23 cellular contexts compared by ENCODE assay signal in the genomic region with DNA sequence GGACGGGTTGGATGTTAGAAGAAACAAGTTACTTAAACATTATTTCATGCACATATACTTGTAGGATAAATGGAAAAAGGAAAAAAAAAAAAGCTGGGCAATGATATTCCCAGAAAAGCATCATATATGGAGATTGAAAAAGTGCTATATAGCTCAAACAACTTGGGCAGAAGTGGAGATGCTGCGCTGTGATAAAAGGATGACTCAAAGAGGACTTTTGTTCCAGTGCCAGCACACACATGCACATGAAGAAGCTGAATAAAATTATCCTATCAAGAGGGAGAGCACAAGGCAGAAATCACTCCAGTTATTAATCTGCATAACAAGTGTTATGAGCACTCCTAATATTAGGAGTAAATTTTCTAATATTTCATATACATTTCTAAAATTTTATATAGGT. TPM values are rescaled to one million over a fixed set of nuclear protein-coding genes. Genes with fewer than 3 reads are reported as not detected.
DNase-seq lines count a peak whose midpoint lies in the region; ATAC-seq and TF ChIP-seq lines count a peak whose summit lies in the region.
"Had no signal": no experiment of that assay in that cellular context is flagged by ENCODE, and none has a peak within 500 bp of the region (broad histone marks: within the 10 kb centered on the region; RNA-seq: fewer than 3 reads in every experiment).

No MANE protein-coding gene starts in this region.

- H2AFZ ChIP-seq in PC-3 (ENCODE audit: low read length): no peak overlapping the region

- H3K4me3 ChIP-seq in PC-3 (ENCODE audit: low read length): no peak overlapping the region
- H3K4me3 ChIP-seq in dorsolateral prefrontal cortex: peak overlapping the region in 2 of 59 donors; percentile 15 to 21

- intact Hi-C loops in PC-3 (cut with micrococcal nuclease) (no loop called here), dorsolateral prefrontal cortex (cut with DNase I) (no loop called here)

- TF ChIP-seq CTCF in PC-3 (conservative IDR thresholded peaks at IDR 0.05; ENCODE audit: low read depth, low read length) (no peak), dorsolateral prefrontal cortex (IDR thresholded peaks at IDR 0.05 in 54 of 56, conservative IDR thresholded peaks at IDR 0.05 in 2 of 56; ENCODE audit: low read depth in 1 of 56, partially characterized antibody in 56 of 56) (no peak)

- ATAC-seq in PC-3 (no peak), GM21529 (IDR thresholded peaks at IDR 0.05; ENCODE audit: unreplicated experiment) (no peak), GM21576 (IDR thresholded peaks at IDR 0.05; ENCODE audit: unreplicated experiment) (no peak)
- ATAC-seq: left lobe of liver had no signal

- no peaks in the 10 kb centered on the region for H3F3A ChIP-seq in PC-3 (ENCODE audit: low read length, unreplicated experiment)

- BruUV-seq in PC-3 (replicated peaks; lab: Mats Ljungman, UMichigan): no TSS peak

- H3K79me2 ChIP-seq in PC-3 (ENCODE audit: low read length): no peaks in the 10 kb centered on the region

- DNase-seq in COLO829 (ENCODE audit: low spot score) (peak; percentile 77), PC-3 (peak; percentile 15), dorsolateral prefrontal cortex (no peak), pons (ENCODE audit: low spot score) (peak; percentile 77), RKO (ENCODE audit: low spot score) (no peak)
- DNase-seq in activated CD4-positive, alpha-beta T cell treated with anti-CD3 and anti-CD28 coated beads for 48 hours: no peak
- DNase-seq: activated naive CD8-positive, alpha-beta T cell treated with anti-CD3 and anti-CD28 coated beads, Interleukin-2, amount 10 ng/mL, durations not matched to agents 7 days and 5 days; activated T-cell treated with anti-CD3 and anti-CD28 coated beads for 4 hours; DMS79 treated with DMSO at 0.1 percent for 48 hours; glutamatergic neuron; KBM-7; MM.1S; NCI-H2081 treated with DMSO at 0.1 percent for 48 hours; NCI-H2227 treated with DMSO at 0.1 percent for 48 hours; NCI-H526; nephron progenitor cell; NK-92 treated with Interleukin-12 subunit alpha and Interleukin-12 subunit beta, amount 100 ng/mL, for 24 hours; SHP77; stimulated activated CD4-positive, alpha-beta T cell treated with anti-CD3 and anti-CD28 coated beads, Interleukin-15, amount 100 ng/mL, for 24 hours; stimulated activated CD4-positive, alpha-beta T cell treated with anti-CD3 and anti-CD28 coated beads, Interleukin-4, amount 100 ng/mL, for 4 hours had no signal

- no peaks in the 10 kb centered on the region for H3K36me3 ChIP-seq in PC-3 (ENCODE audit: low read depth, low read length)

- H3K9me3 ChIP-seq in PC-3 (ENCODE audit: low read length): no peaks in the 10 kb centered on the region

- H3K27ac ChIP-seq in PC-3 (ENCODE audit: low read length) (no peak overlapping the region), dorsolateral prefrontal cortex (peak overlapping the region in 42 of 59 donors; percentile 8 to 90 (median 76))

- POLR2A ChIA-PET in PC-3 (lab: Charles Lee; ENCODE audit: unreplicated experiment): no interaction called here

- no peaks in the 10 kb centered on the region for H4K20me1 ChIP-seq in PC-3 (ENCODE audit: low read length)

- CTCF ChIA-PET in PC-3 (lab: Charles Lee): no interaction called here

- H3K27me3 ChIP-seq in PC-3 (ENCODE audit: low read length): no peaks in the 10 kb centered on the region
- no peaks in the 10 kb centered on the region for H3K27me3 ChIP-seq in dorsolateral prefrontal cortex

- no peak overlapping the region for H3K9ac ChIP-seq in PC-3 (ENCODE audit: low read length)

- no peak overlapping the region for H3K4me2 ChIP-seq in PC-3 (ENCODE audit: low read length)

- H3K9me2 ChIP-seq in PC-3 (replicated peaks; ENCODE audit: low read length): no peaks in the 10 kb centered on the region

- no peaks in the 10 kb centered on the region for H3K4me1 ChIP-seq in PC-3 (ENCODE audit: insufficient read depth, low read length)

RNA-seq across cellular contexts. Expression of gene FRMD4B, which starts 30.9 kb away (rescaled TPM):
- 2.9 and 5.7 TPM in 2 replicates for total RNA-seq in PC-3 (2014; rRNA removed)
- total RNA-seq in dorsolateral prefrontal cortex: 100 to 1,000 TPM in 5 of 120 experiments, 10 to 100 TPM in 114, 1 to 10 TPM in 1; 9.0 to 172 (median 40.6) TPM

Comparison
In these comparisons a context has a peak if more than half of its experiments do, and no peak if none do; other contexts are left out.
1. DNase-seq: peak in COLO829 (single experiment), PC-3 (single experiment) and pons (single experiment); none in dorsolateral prefrontal cortex (0 of 10), RKO (single experiment) and activated CD4-positive, alpha-beta T cell treated with anti-CD3 and anti-CD28 coated beads for 48 hours (single experiment).